39 cellular contexts compared by ENCODE assay signal in the genomic region with DNA sequence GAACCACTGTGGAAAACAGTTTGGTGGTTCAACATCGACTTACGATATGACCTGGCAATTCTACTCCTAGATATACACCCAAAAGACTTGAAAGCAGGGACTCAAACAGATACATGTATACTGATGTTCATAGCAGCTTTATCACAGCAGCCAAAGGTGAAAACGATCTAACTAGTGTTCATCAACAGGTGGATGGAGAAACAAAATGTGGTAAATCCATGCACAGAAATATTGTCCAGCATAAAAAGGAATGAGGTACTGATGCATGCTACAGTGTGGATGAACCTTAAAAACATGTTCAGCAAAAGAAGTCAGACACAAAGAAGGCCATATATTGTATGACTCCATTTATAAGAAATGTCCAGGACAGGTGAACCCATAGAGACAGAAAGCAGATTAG. TPM values are rescaled to one million over a fixed set of nuclear protein-coding genes. Genes with fewer than 3 reads are reported as not detected.
"Had no signal": no experiment of that assay in that cellular context is flagged by ENCODE, and none has a peak within 500 bp of the region (broad histone marks: within the 10 kb centered on the region; RNA-seq: fewer than 3 reads in every experiment).

No MANE protein-coding gene starts in this region.

- H3K36me3 Mint-ChIP-seq: activated naive CD4-positive, alpha-beta T cell treated with anti-CD3 and anti-CD28 coated beads, Interleukin-2, amount 10 ng/mL, durations not matched to agents 7 days and 5 days; activated naive CD4-positive, alpha-beta T cell treated with anti-CD3 and anti-CD28 coated beads, Interleukin-2, amount 50 U/mL, for 72 hours; activated naive CD8-positive, alpha-beta T cell; activated naive CD8-positive, alpha-beta T cell treated with anti-CD3 and anti-CD28 coated beads for 36 hours; activated naive CD8-positive, alpha-beta T cell treated with anti-CD3 and anti-CD28 coated beads, Interleukin-2, amount 10 ng/mL, durations not matched to agents 7 days and 5 days; brain had no signal

- H3K27ac Mint-ChIP-seq: activated naive CD4-positive, alpha-beta T cell treated with anti-CD3 and anti-CD28 coated beads for 36 hours; activated naive CD4-positive, alpha-beta T cell treated with anti-CD3 and anti-CD28 coated beads, Interleukin-2, amount 10 ng/mL, durations not matched to agents 7 days and 5 days; activated naive CD4-positive, alpha-beta T cell treated with anti-CD3 and anti-CD28 coated beads, Interleukin-2, amount 50 U/mL, for 24 hours; activated naive CD4-positive, alpha-beta T cell treated with anti-CD3 and anti-CD28 coated beads, Interleukin-2, amount 50 U/mL, for 72 hours; activated naive CD8-positive, alpha-beta T cell; activated naive CD8-positive, alpha-beta T cell treated with anti-CD3 and anti-CD28 coated beads for 36 hours; activated naive CD8-positive, alpha-beta T cell treated with anti-CD3 and anti-CD28 coated beads, Interleukin-2, amount 10 ng/mL, durations not matched to agents 7 days and 5 days; activated naive CD8-positive, alpha-beta T cell treated with anti-CD3 and anti-CD28 coated beads, Interleukin-2, amount 50 U/mL, for 24 hours; activated T-cell treated with anti-CD3 and anti-CD28 coated beads, Interleukin-2, amount 50 U/mL, for 24 hours; activated T-cell treated with anti-CD3 and anti-CD28 coated beads, Interleukin-2, amount 50 U/mL, for 72 hours; activated T-helper 1 cell treated with anti-CD3 and anti-CD28 coated beads, Interleukin-12 subunit alpha, Interleukin-12 subunit beta, Interleukin-2, Interleukin-4 antibody, amounts not matched to agents 30 ng/mL and 10 ng/mL and 1 ng/mL, durations not matched to agents 14 hours and 24 hours and 36 hours; activated T-helper 17 cell treated with anti-CD3 and anti-CD28 coated beads, Interleukin-2, amount 50 U/mL, for 72 hours; activated T-helper 2 cell treated with anti-CD3 and anti-CD28 coated beads, Interferon-gamma antibody, Interleukin-2, Interleukin-4, amounts not matched to agents 10 μg/mL and 5 μg/mL and 100 μg/mL, durations not matched to agents 14 hours and 24 hours and 36 hours had no signal

- H3K9me3 Mint-ChIP-seq: activated naive CD4-positive, alpha-beta T cell treated with anti-CD3 and anti-CD28 coated beads for 36 hours; activated naive CD4-positive, alpha-beta T cell treated with anti-CD3 and anti-CD28 coated beads, Interleukin-2, amount 10 ng/mL, durations not matched to agents 7 days and 5 days; activated naive CD4-positive, alpha-beta T cell treated with anti-CD3 and anti-CD28 coated beads, Interleukin-2, amount 50 U/mL, for 72 hours; activated naive CD8-positive, alpha-beta T cell treated with anti-CD3 and anti-CD28 coated beads for 36 hours; activated naive CD8-positive, alpha-beta T cell treated with anti-CD3 and anti-CD28 coated beads, Interleukin-2, amount 10 ng/mL, durations not matched to agents 7 days and 5 days; activated naive CD8-positive, alpha-beta T cell treated with anti-CD3 and anti-CD28 coated beads, Interleukin-2, amount 50 U/mL, for 24 hours; activated T-cell treated with anti-CD3 and anti-CD28 coated beads, Interleukin-2, amount 50 U/mL, for 24 hours; activated T-cell treated with anti-CD3 and anti-CD28 coated beads, Interleukin-2, amount 50 U/mL, for 4 hours; activated T-cell treated with anti-CD3 and anti-CD28 coated beads, Interleukin-2, amount 50 U/mL, for 72 hours; activated T-helper 1 cell treated with anti-CD3 and anti-CD28 coated beads, Interleukin-12 subunit alpha, Interleukin-12 subunit beta, Interleukin-2, Interleukin-4 antibody, amounts not matched to agents 30 ng/mL and 10 ng/mL and 1 ng/mL, durations not matched to agents 14 hours and 24 hours and 36 hours; activated T-helper 17 cell treated with anti-CD3 and anti-CD28 coated beads, Interleukin-2, amount 50 U/mL, for 72 hours; activated T-helper 2 cell treated with anti-CD3 and anti-CD28 coated beads, Interferon-gamma antibody, Interleukin-2, Interleukin-4, amounts not matched to agents 10 μg/mL and 5 μg/mL and 100 μg/mL, durations not matched to agents 14 hours and 24 hours and 36 hours; central memory CD8-positive, alpha-beta T cell had no signal

- H3K36me3 ChIP-seq: adrenal gland, ascending aorta, brain microvascular endothelial cell, breast epithelium had no signal

- H3K4me3 Mint-ChIP-seq: activated naive CD4-positive, alpha-beta T cell treated with anti-CD3 and anti-CD28 coated beads for 36 hours; activated naive CD4-positive, alpha-beta T cell treated with anti-CD3 and anti-CD28 coated beads, Interleukin-2, amount 10 ng/mL, durations not matched to agents 7 days and 5 days; activated naive CD4-positive, alpha-beta T cell treated with anti-CD3 and anti-CD28 coated beads, Interleukin-2, amount 50 U/mL, for 24 hours; activated naive CD8-positive, alpha-beta T cell; activated naive CD8-positive, alpha-beta T cell treated with anti-CD3 and anti-CD28 coated beads for 36 hours; activated naive CD8-positive, alpha-beta T cell treated with anti-CD3 and anti-CD28 coated beads, Interleukin-2, amount 10 ng/mL, durations not matched to agents 7 days and 5 days; activated naive CD8-positive, alpha-beta T cell treated with anti-CD3 and anti-CD28 coated beads, Interleukin-2, amount 50 U/mL, for 24 hours; activated T-cell treated with anti-CD3 and anti-CD28 coated beads, Interleukin-2, amount 50 U/mL, for 24 hours; activated T-cell treated with anti-CD3 and anti-CD28 coated beads, Interleukin-2, amount 50 U/mL, for 4 hours; activated T-cell treated with anti-CD3 and anti-CD28 coated beads, Interleukin-2, amount 50 U/mL, for 72 hours; activated T-helper 1 cell treated with anti-CD3 and anti-CD28 coated beads, Interleukin-12 subunit alpha, Interleukin-12 subunit beta, Interleukin-2, Interleukin-4 antibody, amounts not matched to agents 30 ng/mL and 10 ng/mL and 1 ng/mL, durations not matched to agents 14 hours and 24 hours and 36 hours; activated T-helper 17 cell treated with anti-CD3 and anti-CD28 coated beads, Interleukin-2, amount 50 U/mL, for 72 hours; brain; central memory CD8-positive, alpha-beta T cell had no signal

- H3K9me3 ChIP-seq: adrenal gland, ascending aorta, body of pancreas, breast epithelium had no signal

- H3K27me3 ChIP-seq: adrenal gland, ascending aorta, body of pancreas, brain microvascular endothelial cell, breast epithelium had no signal

- H3K4me3 ChIP-seq: adrenal gland, ascending aorta, body of pancreas, breast epithelium had no signal

- H3K4me1 Mint-ChIP-seq: activated naive CD4-positive, alpha-beta T cell treated with anti-CD3 and anti-CD28 coated beads, Interleukin-2, amount 10 ng/mL, durations not matched to agents 7 days and 5 days; activated naive CD4-positive, alpha-beta T cell treated with anti-CD3 and anti-CD28 coated beads, Interleukin-2, amount 50 U/mL, for 24 hours; activated naive CD8-positive, alpha-beta T cell treated with anti-CD3 and anti-CD28 coated beads for 36 hours; activated naive CD8-positive, alpha-beta T cell treated with anti-CD3 and anti-CD28 coated beads, Interleukin-2, amount 10 ng/mL, durations not matched to agents 7 days and 5 days; activated naive CD8-positive, alpha-beta T cell treated with anti-CD3 and anti-CD28 coated beads, Interleukin-2, amount 50 U/mL, for 24 hours; activated T-helper 17 cell treated with anti-CD3 and anti-CD28 coated beads, Interleukin-2, amount 50 U/mL, for 72 hours; central memory CD8-positive, alpha-beta T cell had no signal

- ATAC-seq: activated naive CD4-positive, alpha-beta T cell treated with anti-CD3 and anti-CD28 coated beads, Interleukin-2, amount 50 U/mL, for 72 hours; activated naive CD8-positive, alpha-beta T cell treated with anti-CD3 and anti-CD28 coated beads, Interleukin-2, amount 50 U/mL, for 24 hours; activated T-cell treated with anti-CD3 and anti-CD28 coated beads, Interleukin-2, amount 50 U/mL, for 4 hours; activated T-cell treated with anti-CD3 and anti-CD28 coated beads, Interleukin-2, amount 50 U/mL, for 72 hours; activated T-helper 17 cell treated with anti-CD3 and anti-CD28 coated beads, Interleukin-2, amount 50 U/mL, for 72 hours; body of pancreas had no signal

- H3K27ac ChIP-seq: adrenal gland, ascending aorta, body of pancreas, brain microvascular endothelial cell, breast epithelium had no signal

- H3K4me1 ChIP-seq: adrenal gland, ascending aorta, body of pancreas, breast epithelium had no signal

- DNase-seq: activated effector memory CD4-positive, alpha-beta T cell treated with anti-CD3 and anti-CD28 coated beads, Interleukin-2, amount 50 U/mL, for 16 hours; activated effector memory CD4-positive, alpha-beta T cell treated with Interleukin-2 at 50 U/mL for 16 hours; activated gamma-delta T cell; activated gamma-delta T cell treated with Interleukin-2 at 50 U/mL for 16 hours; activated naive CD4-positive, alpha-beta T cell; activated naive CD4-positive, alpha-beta T cell treated with anti-CD3 and anti-CD28 coated beads for 36 hours; activated naive CD4-positive, alpha-beta T cell treated with anti-CD3 and anti-CD28 coated beads, Interleukin-2, amount 10 ng/mL, durations not matched to agents 7 days and 5 days; activated naive CD4-positive, alpha-beta T cell treated with anti-CD3 and anti-CD28 coated beads, Interleukin-2, amount 50 U/mL, for 16 hours; activated naive CD4-positive, alpha-beta T cell treated with Interleukin-2 at 50 U/mL for 16 hours; activated naive CD8-positive, alpha-beta T cell treated with anti-CD3 and anti-CD28 coated beads for 36 hours; activated naive CD8-positive, alpha-beta T cell treated with anti-CD3 and anti-CD28 coated beads, Interleukin-2, amount 10 ng/mL, durations not matched to agents 7 days and 5 days; activated naive CD8-positive, alpha-beta T cell treated with anti-CD3 and anti-CD28 coated beads, Interleukin-2, amount 50 U/mL, for 24 hours; activated T-cell treated with anti-CD3 and anti-CD28 coated beads, Interleukin-2, amount 50 U/mL, for 1 hour; activated T-cell treated with anti-CD3 and anti-CD28 coated beads, Interleukin-2, amount 50 U/mL, for 24 hours; activated T-cell treated with anti-CD3 and anti-CD28 coated beads, Interleukin-2, amount 50 U/mL, for 4 hours; activated T-cell treated with anti-CD3 and anti-CD28 coated beads, Interleukin-2, amount 50 U/mL, for 48 hours; activated T-cell treated with anti-CD3 and anti-CD28 coated beads, Interleukin-2, amount 50 U/mL, for 72 hours; adrenal gland; amniotic stem cell; amygdala; anterior cingulate cortex; aorta; body of pancreas; brain microvascular endothelial cell; caudate nucleus; central memory CD4-positive, alpha-beta T cell; cerebellar nuclear complex had no signal

- H3K27me3 Mint-ChIP-seq: activated naive CD4-positive, alpha-beta T cell treated with anti-CD3 and anti-CD28 coated beads, Interleukin-2, amount 10 ng/mL, durations not matched to agents 7 days and 5 days had no signal

RNA-seq across cellular contexts. Expression of a gene that starts 36.3 kb away (rescaled TPM):
- total RNA-seq: activated naive CD4-positive, alpha-beta T cell treated with anti-CD3 and anti-CD28 coated beads for 36 hours; activated naive CD4-positive, alpha-beta T cell treated with anti-CD3 and anti-CD28 coated beads, Interleukin-2, amount 50 U/mL, for 72 hours; activated naive CD8-positive, alpha-beta T cell treated with anti-CD3 and anti-CD28 coated beads for 36 hours; activated naive CD8-positive, alpha-beta T cell treated with anti-CD3 and anti-CD28 coated beads, Interleukin-2, amount 10 ng/mL, durations not matched to agents 7 days and 5 days; activated T-cell treated with anti-CD3 and anti-CD28 coated beads, Interleukin-2, amount 50 U/mL, for 4 hours; activated T-cell treated with anti-CD3 and anti-CD28 coated beads, Interleukin-2, amount 50 U/mL, for 72 hours; activated T-helper 1 cell treated with anti-CD3 and anti-CD28 coated beads, Interleukin-12 subunit alpha, Interleukin-12 subunit beta, Interleukin-2, Interleukin-4 antibody, amounts not matched to agents 30 ng/mL and 10 ng/mL and 1 ng/mL, durations not matched to agents 14 hours and 24 hours and 36 hours; activated T-helper 17 cell treated with anti-CD3 and anti-CD28 coated beads, Interleukin-2, amount 50 U/mL, for 72 hours; activated T-helper 2 cell treated with anti-CD3 and anti-CD28 coated beads, Interferon-gamma antibody, Interleukin-2, Interleukin-4, amounts not matched to agents 10 μg/mL and 5 μg/mL and 100 μg/mL, durations not matched to agents 14 hours and 24 hours and 36 hours; bronchial epithelial cell; chondrocyte had no signal
